In genomic region chr3:132642539-132642847, GRCh38 we compare ENCODE assay signal across 19 cellular contexts. TPM values are rescaled to one million over a fixed set of nuclear protein-coding genes. Genes with fewer than 3 reads are reported as not detected.
A peak's percentile ranks its signal among the peaks of the same experiment; 100 is the strongest.
DNase-seq lines count a peak whose midpoint lies in the region; ATAC-seq and TF ChIP-seq lines count a peak whose summit lies in the region.
"Had no signal": no experiment of that assay in that cellular context is flagged by ENCODE, and none has a peak within 500 bp of the region (broad histone marks: within the 10 kb centered on the region; RNA-seq: fewer than 3 reads in every experiment).

No MANE protein-coding gene starts in this region.

- intact Hi-C loops in natural killer cell (cut with micrococcal nuclease) (loop anchor here (1.0 kb wide), 1 partner anchor 106 kb away; no protein-coding TSS in a partner anchor), lower lobe of right lung (cut with DNase I) (no loop called here)

- H3K27ac ChIP-seq in RWPE1 (no peak overlapping the region), lower lobe of right lung (no peak overlapping the region)
- H3K27ac ChIP-seq: GM23248 had no signal

- peak; percentile 7 for TF ChIP-seq CTCF in natural killer cell (IDR thresholded peaks at IDR 0.05)
- TF ChIP-seq CTCF in RWPE1 (conservative IDR thresholded peaks at IDR 0.05; ENCODE audit: low read depth): peak; percentile 48
- TF ChIP-seq CTCF in glutamatergic neuron (IDR thresholded peaks at IDR 0.05; ENCODE audit: partially characterized antibody, unreplicated experiment): peak; percentile 52
- TF ChIP-seq CTCF in type B pancreatic cell (conservative IDR thresholded peaks at IDR 0.05): peak; percentile 21
- TF ChIP-seq CTCF in lower lobe of right lung (IDR thresholded peaks at IDR 0.05): no peak

- no peaks in the 10 kb centered on the region for H3K27me3 ChIP-seq in lower lobe of right lung (ENCODE audit: low read depth)

- ATAC-seq in natural killer cell (no peak), lower lobe of right lung (no peak)
- no peak for ATAC-seq in natural killer cell treated with Interleukin-12 subunit alpha and Interleukin-12 subunit beta and Interleukin-15 and Interleukin-18, amount 100 ng/mL, for 72 hours
- ATAC-seq in stimulated activated effector memory CD8-positive, alpha-beta T cell treated with anti-CD3 and anti-CD28 coated beads, Interleukin-12 subunit alpha, Interleukin-12 subunit beta, amount 100 ng/mL, for 72 hours: no peak

- CTCF ChIA-PET in RWPE1 (lab: Yijun Ruan, JAX): interaction anchor here (0.8 to 2.2 kb wide), 6 partner anchors 12 to 176 kb away, joined by 3 to 28 read pairs (median 3); no protein-coding TSS in a partner anchor

- H3K4me3 Mint-ChIP-seq in natural killer cell (no peak overlapping the region), glutamatergic neuron (ENCODE audit: unreplicated experiment) (no peak overlapping the region), type B pancreatic cell (no peak overlapping the region)
- H3K4me3 Mint-ChIP-seq in natural killer cell treated with Interleukin-12 subunit alpha and Interleukin-12 subunit beta and Interleukin-15 and Interleukin-18, amount 100 ng/mL, for 72 hours: no peak overlapping the region
- H3K4me3 Mint-ChIP-seq in stimulated activated effector memory CD8-positive, alpha-beta T cell treated with anti-CD3 and anti-CD28 coated beads, Interleukin-12 subunit alpha, Interleukin-12 subunit beta, amount 100 ng/mL, for 72 hours: no peak overlapping the region
- H3K4me3 Mint-ChIP-seq: CD4-positive, alpha-beta memory T cell had no signal

- no peak overlapping the region for H3K4me3 ChIP-seq in lower lobe of right lung
- H3K4me3 ChIP-seq: GM12878, GM23248, K562 had no signal

- no peak overlapping the region for H3K27ac Mint-ChIP-seq in natural killer cell
- no peak overlapping the region for H3K27ac Mint-ChIP-seq in natural killer cell treated with Interleukin-12 subunit alpha and Interleukin-12 subunit beta and Interleukin-15 and Interleukin-18, amount 100 ng/mL, for 72 hours
- H3K27ac Mint-ChIP-seq in glutamatergic neuron (ENCODE audit: unreplicated experiment): no peak overlapping the region
- no peak overlapping the region for H3K27ac Mint-ChIP-seq in type B pancreatic cell
- no peak overlapping the region for H3K27ac Mint-ChIP-seq in stimulated activated effector memory CD8-positive, alpha-beta T cell treated with anti-CD3 and anti-CD28 coated beads, Interleukin-12 subunit alpha, Interleukin-12 subunit beta, amount 100 ng/mL, for 72 hours

- no peaks in the 10 kb centered on the region for H3K36me3 Mint-ChIP-seq in natural killer cell
- H3K36me3 Mint-ChIP-seq in natural killer cell treated with Interleukin-12 subunit alpha and Interleukin-12 subunit beta and Interleukin-15 and Interleukin-18, amount 100 ng/mL, for 72 hours: no peaks in the 10 kb centered on the region
- H3K36me3 Mint-ChIP-seq in glutamatergic neuron (ENCODE audit: unreplicated experiment): no peaks in the 10 kb centered on the region
- H3K36me3 Mint-ChIP-seq in type B pancreatic cell: peaks cover 7% of the 10 kb centered on the region
- peaks cover 29% of the 10 kb centered on the region for H3K36me3 Mint-ChIP-seq in stimulated activated effector memory CD8-positive, alpha-beta T cell treated with anti-CD3 and anti-CD28 coated beads, Interleukin-12 subunit alpha, Interleukin-12 subunit beta, amount 100 ng/mL, for 72 hours

- H3K27me3 Mint-ChIP-seq in natural killer cell (ENCODE audit: low read depth in 2 of 2) (no peaks in the 10 kb centered on the region), glutamatergic neuron (ENCODE audit: unreplicated experiment) (no peaks in the 10 kb centered on the region), type B pancreatic cell (no peaks in the 10 kb centered on the region)
- no peaks in the 10 kb centered on the region for H3K27me3 Mint-ChIP-seq in natural killer cell treated with Interleukin-12 subunit alpha and Interleukin-12 subunit beta and Interleukin-15 and Interleukin-18, amount 100 ng/mL, for 72 hours
- H3K27me3 Mint-ChIP-seq: CD4-positive, alpha-beta memory T cell had no signal

- DNase-seq in natural killer cell (no peak), RWPE1 (ENCODE audit: low spot score) (no peak), glutamatergic neuron (no peak), type B pancreatic cell (ENCODE audit: extremely low spot score, unreplicated experiment) (no peak), SW480 (ENCODE audit: low spot score) (no peak), lower lobe of right lung (no peak)
- no peak for DNase-seq in natural killer cell treated with Interleukin-12 subunit alpha and Interleukin-12 subunit beta and Interleukin-15 and Interleukin-18, amount 100 ng/mL, for 72 hours (ENCODE audit: low spot score)
- no peak for DNase-seq in stimulated activated effector memory CD8-positive, alpha-beta T cell treated with anti-CD3 and anti-CD28 coated beads, Interleukin-12 subunit alpha, Interleukin-12 subunit beta, amount 100 ng/mL, for 72 hours (ENCODE audit: low spot score in 2 of 2)
- DNase-seq: 8988T; NCI-H2107; NK-92 treated with Interleukin-12 subunit alpha and Interleukin-12 subunit beta, amount 100 ng/mL, for 24 hours had no signal

- H3K36me3 ChIP-seq in lower lobe of right lung: peaks cover 22% of the 10 kb centered on the region

- POLR2A ChIA-PET in RWPE1 (lab: Yijun Ruan, JAX; ENCODE audit: low non-redundant PET): no interaction called here

- H3K9me3 ChIP-seq in lower lobe of right lung: no peaks in the 10 kb centered on the region

- no peaks in the 10 kb centered on the region for H3K4me1 ChIP-seq in lower lobe of right lung

- H3K4me1 Mint-ChIP-seq in natural killer cell (peaks cover 0 to 4% of the 10 kb centered on the region in 2 donors), glutamatergic neuron (ENCODE audit: low read depth, unreplicated experiment) (no peaks in the 10 kb centered on the region), type B pancreatic cell (ENCODE audit: unreplicated experiment) (no peaks in the 10 kb centered on the region)
- peaks cover 0 to 5% of the 10 kb centered on the region in 2 donors for H3K4me1 Mint-ChIP-seq in natural killer cell treated with Interleukin-12 subunit alpha and Interleukin-12 subunit beta and Interleukin-15 and Interleukin-18, amount 100 ng/mL, for 72 hours (ENCODE audit: low read depth in 2 of 2)
- peaks cover 16% of the 10 kb centered on the region for H3K4me1 Mint-ChIP-seq in stimulated activated effector memory CD8-positive, alpha-beta T cell treated with anti-CD3 and anti-CD28 coated beads, Interleukin-12 subunit alpha, Interleukin-12 subunit beta, amount 100 ng/mL, for 72 hours

- no peaks in the 10 kb centered on the region for H3K9me3 Mint-ChIP-seq in natural killer cell
- no peaks in the 10 kb centered on the region for H3K9me3 Mint-ChIP-seq in natural killer cell treated with Interleukin-12 subunit alpha and Interleukin-12 subunit beta and Interleukin-15 and Interleukin-18, amount 100 ng/mL, for 72 hours
- H3K9me3 Mint-ChIP-seq in glutamatergic neuron (ENCODE audit: unreplicated experiment): no peaks in the 10 kb centered on the region
- no peaks in the 10 kb centered on the region for H3K9me3 Mint-ChIP-seq in type B pancreatic cell
- no peaks in the 10 kb centered on the region for H3K9me3 Mint-ChIP-seq in stimulated activated effector memory CD8-positive, alpha-beta T cell treated with anti-CD3 and anti-CD28 coated beads, Interleukin-12 subunit alpha, Interleukin-12 subunit beta, amount 100 ng/mL, for 72 hours
- H3K9me3 Mint-ChIP-seq: CD4-positive, alpha-beta memory T cell had no signal

RNA-seq across cellular contexts. Expression of gene ACAD11, which starts 17.1 kb away (rescaled TPM):
- 10 to 100 TPM; 15.8 to 30.6 (median 25.2) TPM for total RNA-seq in natural killer cell
- 10 to 100 TPM in 1 of 2 donors, 1 to 10 TPM in 1; 9.3 to 11.5 TPM for total RNA-seq in natural killer cell treated with Interleukin-12 subunit alpha and Interleukin-12 subunit beta and Interleukin-15 and Interleukin-18, amount 100 ng/mL, for 72 hours
- 9.4 TPM for total RNA-seq in glutamatergic neuron (ENCODE audit: unreplicated experiment)
- total RNA-seq in type B pancreatic cell (ENCODE audit: low replicate concordance): 10.4 and 14.7 TPM in 2 replicates
- 17.7 TPM for total RNA-seq in lower lobe of right lung

RNA-seq across cellular contexts. Expression of gene UBA5, which starts 17.6 kb away (rescaled TPM):
- total RNA-seq in natural killer cell (10 to 100 TPM; 37.8 to 51.0 (median 46.1) TPM), glutamatergic neuron (ENCODE audit: unreplicated experiment) (43.0 TPM), type B pancreatic cell (ENCODE audit: low replicate concordance) (35.9 and 40.6 TPM in 2 replicates), lower lobe of right lung (27.2 TPM)
- 10 to 100 TPM; 49.0 to 51.7 TPM for total RNA-seq in natural killer cell treated with Interleukin-12 subunit alpha and Interleukin-12 subunit beta and Interleukin-15 and Interleukin-18, amount 100 ng/mL, for 72 hours

RNA-seq across cellular contexts. Expression of gene ACKR4, which starts 45.4 kb away (rescaled TPM):
- total RNA-seq in natural killer cell (under 1 TPM in 2 of 3 donors, not detected in 1; 0.14 to 0.32 TPM), glutamatergic neuron (ENCODE audit: unreplicated experiment) (0.22 TPM), type B pancreatic cell (ENCODE audit: low replicate concordance) (0.29 and 1.9 TPM in 2 replicates), lower lobe of right lung (8.5 TPM)
- total RNA-seq in natural killer cell treated with Interleukin-12 subunit alpha and Interleukin-12 subunit beta and Interleukin-15 and Interleukin-18, amount 100 ng/mL, for 72 hours: not detected
- total RNA-seq: H7, K562, LHCN-M2, MCF 10A, PC-3 had no signal
